ENCODE assay signal across 22 cellular contexts in genomic region chr1:160838876-160839275, GRCh38. TPM values are rescaled to one million over a fixed set of nuclear protein-coding genes. Genes with fewer than 3 reads are reported as not detected.
A peak's percentile ranks its signal among the peaks of the same experiment; 100 is the strongest.
DNase-seq lines count a peak whose midpoint lies in the region; ATAC-seq and TF ChIP-seq lines count a peak whose summit lies in the region.
"Had no signal": no experiment of that assay in that cellular context is flagged by ENCODE, and none has a peak within 500 bp of the region (broad histone marks: within the 10 kb centered on the region; RNA-seq: fewer than 3 reads in every experiment).

No MANE protein-coding gene starts in this region.

- 0 out of 20 replicates have a peak overlapping the region, but pooled peaks of 1 of the 10 experiments have one; percentile 0 for H3K4me3 ChIP-seq in BLaER1 treated with 17β-estradiol and CSF1 and Interleukin-3, amounts not matched to agents 10 nM and 100 nM
- peak overlapping the region; percentile 38 for H3K4me3 ChIP-seq in CD8-positive, alpha-beta memory T cell (ENCODE audit: low read length)
- no peak overlapping the region for H3K4me3 ChIP-seq in HAP-1
- H3K4me3 ChIP-seq in transverse colon: no peak overlapping the region
- H3K4me3 ChIP-seq in breast epithelium: no peak overlapping the region
- H3K4me3 ChIP-seq: colonic mucosa, hepatocyte, thoracic aorta had no signal

- peak overlapping the region; percentile 88 to 98 (median 96) for H3K27ac Mint-ChIP-seq in CD8-positive, alpha-beta memory T cell
- peak overlapping the region; percentile 99 for H3K27ac Mint-ChIP-seq in activated CD8-positive, alpha-beta T cell treated with anti-CD3 and anti-CD28 coated beads for 36 hours
- peak overlapping the region; percentile 82 to 94 for H3K27ac Mint-ChIP-seq in effector memory CD8-positive, alpha-beta T cell

- H4K20me1 ChIP-seq in BLaER1 treated with 17β-estradiol and CSF1 and Interleukin-3, amounts not matched to agents 10 nM and 100 nM: no peaks in the 10 kb centered on the region

- no peak for TF ChIP-seq EP300 in transverse colon (IDR thresholded peaks at IDR 0.05; ENCODE audit: low read depth)

- H3K27me3 ChIP-seq in BLaER1 treated with 17β-estradiol and CSF1 and Interleukin-3, amounts not matched to agents 10 nM and 100 nM: no peaks in the 10 kb centered on the region
- H3K27me3 ChIP-seq in CD8-positive, alpha-beta memory T cell (ENCODE audit: insufficient read depth, low read length, poor library complexity, severe bottlenecking): no peaks in the 10 kb centered on the region
- H3K27me3 ChIP-seq in HAP-1 (ENCODE audit: low read depth): no peaks in the 10 kb centered on the region
- no peaks in the 10 kb centered on the region for H3K27me3 ChIP-seq in transverse colon
- H3K27me3 ChIP-seq in breast epithelium: no peaks in the 10 kb centered on the region
- H3K27me3 ChIP-seq: colonic mucosa, hepatocyte had no signal

- peak overlapping the region; percentile 69 to 90 (median 83) for H3K4me3 Mint-ChIP-seq in CD8-positive, alpha-beta memory T cell
- peak overlapping the region; percentile 25 for H3K4me3 Mint-ChIP-seq in activated CD8-positive, alpha-beta T cell treated with anti-CD3 and anti-CD28 coated beads for 36 hours
- peak overlapping the region; percentile 73 to 80 for H3K4me3 Mint-ChIP-seq in effector memory CD8-positive, alpha-beta T cell

- H3K4me2 ChIP-seq in BLaER1 treated with 17β-estradiol and CSF1 and Interleukin-3, amounts not matched to agents 10 nM and 100 nM: peak overlapping the region in 9 of 11 experiments; percentile 75 to 94 (median 89); a peak in 18 of 22 replicates
- H3K4me2 ChIP-seq: hepatocyte had no signal

- H3K27me3 Mint-ChIP-seq in CD8-positive, alpha-beta memory T cell: no peaks in the 10 kb centered on the region
- no peaks in the 10 kb centered on the region for H3K27me3 Mint-ChIP-seq in activated CD8-positive, alpha-beta T cell treated with anti-CD3 and anti-CD28 coated beads for 36 hours
- H3K27me3 Mint-ChIP-seq in effector memory CD8-positive, alpha-beta T cell: no peaks in the 10 kb centered on the region

- intact Hi-C loops in activated CD8-positive, alpha-beta T cell treated with anti-CD3 and anti-CD28 coated beads for 36 hours (cut with micrococcal nuclease): no loop called here
- intact Hi-C loops in transverse colon (cut with DNase I; ENCODE audit: low total_unique reads): loop anchor here (10.0 kb wide), 1 partner anchor 116 kb away; the partner anchor contains the start of gene ITLN2
- intact Hi-C loops in breast epithelium (cut with DNase I; ENCODE audit: low total_unique reads): no loop called here

- peaks cover 48 to 93% (median 80%) of the 10 kb centered on the region in 10 experiments for H3K4me1 ChIP-seq in BLaER1 treated with 17β-estradiol and CSF1 and Interleukin-3, amounts not matched to agents 10 nM and 100 nM
- peaks cover 61% of the 10 kb centered on the region for H3K4me1 ChIP-seq in CD8-positive, alpha-beta memory T cell (ENCODE audit: insufficient read depth, low read length)
- H3K4me1 ChIP-seq in HAP-1 (peaks cover 5% of the 10 kb centered on the region), transverse colon (peaks cover 0 to 16% (median 3%) of the 10 kb centered on the region in 4 donors), breast epithelium (no peaks in the 10 kb centered on the region)

- no peaks in the 10 kb centered on the region for H3K36me3 ChIP-seq in BLaER1 treated with 17β-estradiol and CSF1 and Interleukin-3, amounts not matched to agents 10 nM and 100 nM
- H3K36me3 ChIP-seq in CD8-positive, alpha-beta memory T cell (ENCODE audit: insufficient read depth, low read length): no peaks in the 10 kb centered on the region
- H3K36me3 ChIP-seq in HAP-1 (replicated peaks) (no peaks in the 10 kb centered on the region), transverse colon (no peaks in the 10 kb centered on the region), breast epithelium (no peaks in the 10 kb centered on the region)
- H3K36me3 ChIP-seq: colonic mucosa, thoracic aorta had no signal

- DNase-seq in CD8-positive, alpha-beta memory T cell: peak in 2 of 5 donors; percentile 18 to 38
- peak; percentile 45 for DNase-seq in activated CD8-positive, alpha-beta T cell treated with anti-CD3 and anti-CD28 coated beads for 36 hours
- peak in 1 of 3 experiments; percentile 23 for DNase-seq in effector memory CD8-positive, alpha-beta T cell
- DNase-seq in HAP-1 (ENCODE audit: low spot score in 2 of 2) (no peak), transverse colon (no peak), breast epithelium (ENCODE audit: low spot score in 2 of 2) (no peak)
- DNase-seq: activated CD4-positive, alpha-beta T cell treated with anti-CD3 and anti-CD28 coated beads for 1 hour; activated effector memory CD4-positive, alpha-beta T cell treated with Interleukin-2 at 50 U/mL for 16 hours; colonic mucosa; foreskin fibroblast; kidney glomerular epithelial cell; mesenchymal stem cell; NCI-H1436; NCI-H774; stimulated activated CD4-positive, alpha-beta T cell treated with anti-CD3 and anti-CD28 coated beads, Interleukin-4, amount 100 ng/mL, for 4 hours had no signal

- H3K9me3 ChIP-seq in BLaER1 treated with 17β-estradiol and CSF1 and Interleukin-3, amounts not matched to agents 10 nM and 100 nM (replicated peaks in 1 of 11): peaks cover 0 to 3% (median 0%) of the 10 kb centered on the region in 11 experiments; a peak in 1 of 22 replicates
- H3K9me3 ChIP-seq in CD8-positive, alpha-beta memory T cell (ENCODE audit: low read length): no peaks in the 10 kb centered on the region
- no peaks in the 10 kb centered on the region for H3K9me3 ChIP-seq in HAP-1
- no peaks in the 10 kb centered on the region for H3K9me3 ChIP-seq in transverse colon
- H3K9me3 ChIP-seq in breast epithelium: no peaks in the 10 kb centered on the region
- H3K9me3 ChIP-seq: colonic mucosa, thoracic aorta had no signal

- TF ChIP-seq POLR2A in transverse colon (IDR thresholded peaks at IDR 0.05): no peak
- no peak for TF ChIP-seq POLR2A in breast epithelium (IDR thresholded peaks at IDR 0.05)

- in situ Hi-C loops in HAP-1 (cut with MboI; ENCODE audit: low sequenced_read_pairs): no loop called here
- in situ Hi-C loops in transverse colon (cut with MboI; ENCODE audit: low pct_ligation_motif_present in 1 of 4, low pct_unique_long_range_greater_than_20kb in 1 of 4, low sequenced_read_pairs in 3 of 4): loop anchor here in 2 of 4 donors (5.0 to 25.0 kb wide), 3 partner anchors 64 to 248 kb away; partner anchors contain the start of genes ITLN2 (in 1 of the 2), KLHDC9 (in 1 of the 2) and NECTIN4 (in 1 of the 2)

- WGBS in transverse colon (ENCODE audit: low coverage in 1 of 2), 2 donors: 80% methylated on average over 7 of the region's 7 CpGs; no CpG with 5 or more reads in 1 of the 2 donors

- H3K36me3 Mint-ChIP-seq in CD8-positive, alpha-beta memory T cell: peaks cover 7 to 22% (median 9%) of the 10 kb centered on the region in 3 donors
- H3K36me3 Mint-ChIP-seq in activated CD8-positive, alpha-beta T cell treated with anti-CD3 and anti-CD28 coated beads for 36 hours (ENCODE audit: low read depth): no peaks in the 10 kb centered on the region
- H3K36me3 Mint-ChIP-seq in effector memory CD8-positive, alpha-beta T cell (ENCODE audit: insufficient read depth): peaks cover 40% of the 10 kb centered on the region

- POLR2A ChIA-PET in CD8-positive, alpha-beta memory T cell (lab: Charles Lee): interaction anchor here (1.3 kb wide), 1 partner anchor 14 kb away, joined by 3 read pairs; no protein-coding TSS in a partner anchor
- POLR2A ChIA-PET in activated CD8-positive, alpha-beta T cell treated with anti-CD3 and anti-CD28 coated beads for 36 hours (lab: Charles Lee): interaction anchor here (0.7 to 2.0 kb wide), 4 partner anchors 12 to 143 kb away, joined by 3 to 9 read pairs (median 4); partner anchors contain the start of gene LY9

- no peak for TF ChIP-seq CTCF in activated CD8-positive, alpha-beta T cell treated with anti-CD3 and anti-CD28 coated beads for 36 hours (IDR thresholded peaks at IDR 0.05)
- no peak for TF ChIP-seq CTCF in transverse colon (IDR thresholded peaks at IDR 0.05)
- TF ChIP-seq CTCF in breast epithelium (IDR thresholded peaks at IDR 0.05): no peak

- peaks cover 0 to 2% (median 0%) of the 10 kb centered on the region in 5 donors for H3K9me3 Mint-ChIP-seq in CD8-positive, alpha-beta memory T cell
- no peaks in the 10 kb centered on the region for H3K9me3 Mint-ChIP-seq in activated CD8-positive, alpha-beta T cell treated with anti-CD3 and anti-CD28 coated beads for 36 hours
- no peaks in the 10 kb centered on the region for H3K9me3 Mint-ChIP-seq in effector memory CD8-positive, alpha-beta T cell

- peak overlapping the region in 4 of 11 experiments; percentile 64 to 81 (median 76); a peak in 7 of 22 replicates for H3K9ac ChIP-seq in BLaER1 treated with 17β-estradiol and CSF1 and Interleukin-3, amounts not matched to agents 10 nM and 100 nM

- ATAC-seq in activated CD8-positive, alpha-beta T cell treated with anti-CD3 and anti-CD28 coated beads for 36 hours: no peak
- no peak for ATAC-seq in effector memory CD8-positive, alpha-beta T cell (replicated peaks)
- no peak for ATAC-seq in GM21576 (IDR thresholded peaks at IDR 0.05; ENCODE audit: unreplicated experiment)

- CTCF ChIA-PET in CD8-positive, alpha-beta memory T cell (lab: Charles Lee): interaction anchor here (0.6 to 11.2 kb wide), 10 partner anchors 11 to 163 kb away, joined by 3 to 137 read pairs (median 10); partner anchors contain the start of genes CD244, ITLN1 and ITLN2
- CTCF ChIA-PET in activated CD8-positive, alpha-beta T cell treated with anti-CD3 and anti-CD28 coated beads for 36 hours (lab: Charles Lee): interaction anchor here (0.8 to 12.6 kb wide), 13 partner anchors 12 to 151 kb away, joined by 3 to 298 read pairs (median 39); partner anchors contain the start of genes ITLN2 and LY9

- H3K27ac ChIP-seq in BLaER1 treated with 17β-estradiol and CSF1 and Interleukin-3, amounts not matched to agents 10 nM and 100 nM: peak overlapping the region in 6 of 11 experiments; percentile 81 to 96 (median 86); a peak in 12 of 22 replicates
- peak overlapping the region; percentile 21 for H3K27ac ChIP-seq in CD8-positive, alpha-beta memory T cell (ENCODE audit: low read depth, low read length)
- H3K27ac ChIP-seq in transverse colon: no peak overlapping the region
- H3K27ac ChIP-seq in breast epithelium: no peak overlapping the region
- H3K27ac ChIP-seq: colonic mucosa, hepatocyte, thoracic aorta had no signal

- peaks cover 78 to 92% (median 90%) of the 10 kb centered on the region in 3 donors for H3K4me1 Mint-ChIP-seq in CD8-positive, alpha-beta memory T cell
- H3K4me1 Mint-ChIP-seq in activated CD8-positive, alpha-beta T cell treated with anti-CD3 and anti-CD28 coated beads for 36 hours (ENCODE audit: low read depth): peaks cover 67% of the 10 kb centered on the region
- peaks cover 63 to 85% of the 10 kb centered on the region in 2 donors for H3K4me1 Mint-ChIP-seq in effector memory CD8-positive, alpha-beta T cell (ENCODE audit: low read depth in 2 of 2)

RNA-seq across cellular contexts. Expression of gene CD244, which starts 23.8 kb away (rescaled TPM):
- 1 to 10 TPM; 1.8 to 1.9 TPM for total RNA-seq in CD8-positive, alpha-beta memory T cell
- 40.7 TPM for polyA plus RNA-seq in CD8-positive, alpha-beta memory T cell
- 1 to 10 TPM; 1.4 to 1.8 TPM for total RNA-seq in activated CD8-positive, alpha-beta T cell treated with anti-CD3 and anti-CD28 coated beads for 36 hours
- total RNA-seq in transverse colon (under 1 TPM in 2 of 4 donors, not detected in 2; 0.48 to 0.55 TPM), breast epithelium (1 to 10 TPM in 1 of 3 donors, under 1 TPM in 2; 0.64 to 1.6 (median 0.66) TPM)
- total RNA-seq: HT-29 had no signal
- polyA plus RNA-seq: neural cell had no signal

RNA-seq across cellular contexts. Expression of gene LY9, which starts 42.9 kb away (rescaled TPM):
- total RNA-seq in CD8-positive, alpha-beta memory T cell: 10 to 100 TPM; 16.4 to 16.5 TPM
- 206 TPM for polyA plus RNA-seq in CD8-positive, alpha-beta memory T cell
- 10 to 100 TPM; 19.1 to 19.5 TPM for total RNA-seq in activated CD8-positive, alpha-beta T cell treated with anti-CD3 and anti-CD28 coated beads for 36 hours
- total RNA-seq in transverse colon (1 to 10 TPM in 3 of 4 donors, under 1 TPM in 1; 0.40 to 9.4 (median 1.8) TPM), breast epithelium (1 to 10 TPM; 1.1 to 5.9 (median 5.6) TPM)
- total RNA-seq: hepatocyte, HT-29, skeletal muscle tissue had no signal
- polyA plus RNA-seq: hepatocyte, neural cell had no signal

RNA-seq across cellular contexts. Expression of gene ITLN1, which starts 46.1 kb away (rescaled TPM):
- total RNA-seq in CD8-positive, alpha-beta memory T cell: not detected
- not detected for polyA plus RNA-seq in CD8-positive, alpha-beta memory T cell
- total RNA-seq in activated CD8-positive, alpha-beta T cell treated with anti-CD3 and anti-CD28 coated beads for 36 hours: not detected
- total RNA-seq in transverse colon (100 to 1,000 TPM in 1 of 4 donors, 10 to 100 TPM in 1, 1 to 10 TPM in 1, not detected in 1; 9.5 to 256 (median 46.2) TPM), breast epithelium (100 to 1,000 TPM in 1 of 3 donors, 1 to 10 TPM in 1, under 1 TPM in 1; 0.96 to 938 (median 2.0) TPM)
- total RNA-seq: HT-29, skeletal muscle tissue had no signal
- polyA plus RNA-seq: neural cell had no signal

Comparison
In these comparisons a context has a peak if more than half of its experiments do, and no peak if none do; other contexts are left out.
1. H3K27ac ChIP-seq: peak in BLaER1 treated with 17β-estradiol and CSF1 and Interleukin-3, amounts not matched to agents 10 nM and 100 nM (6 of 11) and CD8-positive, alpha-beta memory T cell (single experiment); none in transverse colon (0 of 4) and breast epithelium (0 of 2).
2. H3K4me3 Mint-ChIP-seq: peak in every context shown above with its lines; median percentile 83 in CD8-positive, alpha-beta memory T cell; 76 in effector memory CD8-positive, alpha-beta T cell; 25 in activated CD8-positive, alpha-beta T cell treated with anti-CD3 and anti-CD28 coated beads for 36 hours.
3. Peak in every context shown above with its lines, with median percentiles within 50 percentile points of each other: H3K27ac Mint-ChIP-seq.